In genomic region chr15:41945701-41946100, GRCh38 we compare ENCODE assay signal across 24 cellular contexts. TPM values are rescaled to one million over a fixed set of nuclear protein-coding genes. Genes with fewer than 3 reads are reported as not detected.
DNase-seq lines count a peak whose midpoint lies in the region; ATAC-seq, FAIRE-seq and TF ChIP-seq lines count a peak whose summit lies in the region.
"Had no signal": no experiment of that assay in that cellular context is flagged by ENCODE, and none has a peak within 500 bp of the region (broad histone marks: within the 10 kb centered on the region; RNA-seq: fewer than 3 reads in every experiment).

No MANE protein-coding gene starts in this region.

- H2BK20ac ChIP-seq in IMR-90 (ENCODE audit: low read depth, low read length), result peak overlapping the region; percentile 98

- no peaks in the 10 kb centered on the region for H3K27me3 ChIP-seq in IMR-90 (ENCODE audit: control insufficient read depth, insufficient read depth, low read length)
- no peaks in the 10 kb centered on the region for H3K27me3 ChIP-seq in astrocyte (ENCODE audit: insufficient read depth, low read length)
- H3K27me3 ChIP-seq in right cardiac atrium (ENCODE audit: control insufficient read depth, insufficient read depth), result no peaks in the 10 kb centered on the region
- H3K27me3 ChIP-seq in suprapubic skin, result no peaks in the 10 kb centered on the region
- H3K27me3 ChIP-seq in uterus, result no peaks in the 10 kb centered on the region
- H3K27me3 ChIP-seq: sigmoid colon, transverse colon had no signal

- H4K20me1 ChIP-seq in IMR-90 (ENCODE audit: insufficient read depth, low read length), result no peaks in the 10 kb centered on the region
- no peaks in the 10 kb centered on the region for H4K20me1 ChIP-seq in astrocyte (ENCODE audit: insufficient read depth, low read length)

- peak overlapping the region; percentile 93 for H3K4ac ChIP-seq in IMR-90 (ENCODE audit: low read depth, low read length)

- H3K23ac ChIP-seq in IMR-90 (ENCODE audit: low read depth, low read length), result peak overlapping the region; percentile 78

- H3K9me1 ChIP-seq in IMR-90 (ENCODE audit: insufficient read depth, low read length), result peaks cover 50% of the 10 kb centered on the region

- TF ChIP-seq POLR2A in IMR-90 (IDR thresholded peaks at IDR 0.05; ENCODE audit: low read depth, low read length) (no peak), suprapubic skin (IDR thresholded peaks at IDR 0.05) (no peak), uterus (IDR thresholded peaks at IDR 0.05) (no peak)

- peak overlapping the region; percentile 79 for H2BK5ac ChIP-seq in IMR-90 (ENCODE audit: low read depth, low read length, poor library complexity, severe bottlenecking)

- H3K27me3 Mint-ChIP-seq in astrocyte (ENCODE audit: low read depth, unreplicated experiment), result no peaks in the 10 kb centered on the region
- H3K27me3 Mint-ChIP-seq: activated CD4-positive, alpha-beta T cell treated with anti-CD3 and anti-CD28 coated beads, Interleukin-2, amount 10 ng/mL, durations not matched to agents 24 days and 14 days; activated CD8-positive, alpha-beta memory T cell treated with anti-CD3 and anti-CD28 coated beads, Interleukin-2, amount 10 ng/mL, durations not matched to agents 7 days and 5 days; memory B cell; stimulated activated naive B cell treated with anti-CD40 and anti-IgM and Interleukin-4, amounts not matched to agents 10 μg/mL and 1 μg/mL and 100 μg/mL, for 72 hours; T-cell had no signal

- H2AK9ac ChIP-seq in IMR-90 (replicated peaks; ENCODE audit: low read depth, low read length, poor library complexity), result peak overlapping the region; percentile 67

- H4K5ac ChIP-seq in IMR-90 (ENCODE audit: low read depth, low read length), result no peak overlapping the region

- 80% methylated on average over 9 of the region's 12 CpGs; no CpG with 5 or more reads in 1 of the 2 experiments for WGBS in IMR-90 (ENCODE audit: extremely low coverage in 2 of 2, insufficient read length in 1 of 2), 2 experiments
- 56% methylated on average over 12 of the region's 12 CpGs for WGBS in right cardiac atrium
- WGBS in suprapubic skin, result 85% methylated on average over 12 of the region's 12 CpGs

- peaks cover 83% of the 10 kb centered on the region for H3K4me1 Mint-ChIP-seq in astrocyte (ENCODE audit: low read depth, unreplicated experiment)
- H3K4me1 Mint-ChIP-seq: memory B cell had no signal

- H3K4me2 ChIP-seq in IMR-90 (ENCODE audit: low read depth, low read length), result no peak overlapping the region
- H3K4me2 ChIP-seq in astrocyte (ENCODE audit: low read length), result peak overlapping the region; percentile 76

- H3K4me1 ChIP-seq in IMR-90 (ENCODE audit: control insufficient read depth, insufficient read depth, low read length) (peaks cover 51% of the 10 kb centered on the region), astrocyte (ENCODE audit: insufficient read depth, low read length) (peaks cover 57% of the 10 kb centered on the region), right cardiac atrium (ENCODE audit: control insufficient read depth, insufficient read depth, low read length) (peaks cover 31% of the 10 kb centered on the region), suprapubic skin (peaks cover 55% of the 10 kb centered on the region), uterus (peaks cover 0 to 13% of the 10 kb centered on the region in 2 donors)

- H2AFZ ChIP-seq in IMR-90 (replicated peaks; ENCODE audit: low read length, poor library complexity) (no peak overlapping the region), astrocyte (ENCODE audit: low read depth, low read length) (no peak overlapping the region)
- H2AFZ ChIP-seq: parathyroid adenoma had no signal

- H3K4me3 ChIP-seq in IMR-90 (ENCODE audit: insufficient read depth, low read depth, low read length) (no peak overlapping the region), astrocyte (ENCODE audit: insufficient read depth, low read depth, low read length) (no peak overlapping the region), right cardiac atrium (ENCODE audit: low read length) (no peak overlapping the region), suprapubic skin (no peak overlapping the region), uterus (no peak overlapping the region)
- H3K4me3 ChIP-seq: sigmoid colon, transverse colon had no signal

- H3K36me3 Mint-ChIP-seq in astrocyte (ENCODE audit: low read depth, unreplicated experiment), result peaks cover 7% of the 10 kb centered on the region
- H3K36me3 Mint-ChIP-seq: natural killer cell had no signal

- H3K56ac ChIP-seq in IMR-90 (ENCODE audit: extremely low read depth, insufficient read depth, low read length), result no peak overlapping the region

- H3K9me3 ChIP-seq in IMR-90 (ENCODE audit: control insufficient read depth, insufficient read depth, low read length) (no peaks in the 10 kb centered on the region), astrocyte (ENCODE audit: insufficient read depth, low read depth, low read length) (no peaks in the 10 kb centered on the region), right cardiac atrium (ENCODE audit: control insufficient read depth, low read length) (no peaks in the 10 kb centered on the region), suprapubic skin (no peaks in the 10 kb centered on the region), uterus (no peaks in the 10 kb centered on the region)
- H3K9me3 ChIP-seq: sigmoid colon, transverse colon had no signal

- H3K9ac ChIP-seq in IMR-90 (ENCODE audit: low read depth, low read length) (no peak overlapping the region), astrocyte (ENCODE audit: low read length) (peak overlapping the region; percentile 68)
- H3K9ac ChIP-seq: parathyroid adenoma had no signal

- DNase-seq in IMR-90 (no peak), astrocyte (ENCODE audit: low read depth) (no peak), right cardiac atrium (peak in 1 of 3 donors; percentile 59), suprapubic skin (ENCODE audit: low spot score in 2 of 2) (peak; percentile 37 to 49), DMS153 (lab: John Stamatoyannopoulos, UW) (no peak), uterus (no peak), NCI-H2029 (lab: John Stamatoyannopoulos, UW) (no peak)
- DNase-seq: activated CD4-positive, alpha-beta T cell treated with anti-CD3 and anti-CD28 coated beads, Interleukin-2, amount 10 ng/mL, durations not matched to agents 24 days and 14 days; activated CD8-positive, alpha-beta memory T cell treated with anti-CD3 and anti-CD28 coated beads, Interleukin-2, amount 10 ng/mL, durations not matched to agents 7 days and 5 days; cortex of kidney; DMS79 treated with DMSO at 0.1 percent for 48 hours; natural killer cell; NCI-H1417; NCI-H526; SHP77 treated with DMSO at 0.1 percent for 48 hours; sigmoid colon; stimulated activated naive B cell treated with anti-CD40 and anti-IgM and Interleukin-4, amounts not matched to agents 10 μg/mL and 1 μg/mL and 100 μg/mL, for 72 hours; T-cell; transverse colon had no signal

- ATAC-seq in IMR-90 (ENCODE audit: low read depth), result no peak
- ATAC-seq in right cardiac atrium, result peak; percentile 20 to 27
- ATAC-seq in GM21360 (IDR thresholded peaks at IDR 0.05; ENCODE audit: unreplicated experiment), result no peak
- ATAC-seq: activated CD8-positive, alpha-beta memory T cell treated with anti-CD3 and anti-CD28 coated beads, Interleukin-2, amount 10 ng/mL, durations not matched to agents 7 days and 5 days; stimulated activated naive B cell treated with anti-CD40 and anti-IgM and Interleukin-4, amounts not matched to agents 10 μg/mL and 1 μg/mL and 100 μg/mL, for 72 hours; T-cell had no signal

- no peak overlapping the region for H3K18ac ChIP-seq in IMR-90 (ENCODE audit: low read depth, low read length)

- TF ChIP-seq CTCF in IMR-90 (conservative IDR thresholded peaks at IDR 0.05; ENCODE audit: low read depth, low read length) (no peak), astrocyte (IDR thresholded peaks at IDR 0.05; ENCODE audit: insufficient read depth, low read depth, low read length) (no peak), suprapubic skin (IDR thresholded peaks at IDR 0.05) (no peak), uterus (IDR thresholded peaks at IDR 0.05) (no peak)

- H3K27ac ChIP-seq in IMR-90 (ENCODE audit: insufficient read depth, low read length), result no peak overlapping the region
- H3K27ac ChIP-seq in astrocyte (ENCODE audit: low read depth, low read length), result peak overlapping the region; percentile 91
- peak overlapping the region; percentile 74 for H3K27ac ChIP-seq in right cardiac atrium (ENCODE audit: low read length)
- no peak overlapping the region for H3K27ac ChIP-seq in suprapubic skin
- peak overlapping the region in 1 of 2 donors; percentile 7 for H3K27ac ChIP-seq in uterus
- H3K27ac ChIP-seq: parathyroid adenoma had no signal

- no peak for TF ChIP-seq EP300 in suprapubic skin (IDR thresholded peaks at IDR 0.05)

- no TSS peak for BruUV-seq in IMR-90 (replicated peaks; lab: Mats Ljungman, UMichigan)

- no peak overlapping the region for H3K4me3 Mint-ChIP-seq in astrocyte (ENCODE audit: unreplicated experiment)
- H3K4me3 Mint-ChIP-seq: activated CD4-positive, alpha-beta T cell treated with anti-CD3 and anti-CD28 coated beads, Interleukin-2, amount 10 ng/mL, durations not matched to agents 24 days and 14 days; activated CD8-positive, alpha-beta memory T cell treated with anti-CD3 and anti-CD28 coated beads, Interleukin-2, amount 10 ng/mL, durations not matched to agents 7 days and 5 days; memory B cell; natural killer cell; stimulated activated naive B cell treated with anti-CD40 and anti-IgM and Interleukin-4, amounts not matched to agents 10 μg/mL and 1 μg/mL and 100 μg/mL, for 72 hours; T-cell had no signal

- TF ChIP-seq RAD21 in IMR-90 (IDR thresholded peaks at IDR 0.05; ENCODE audit: low read length), result no peak

- H2AK5ac ChIP-seq in IMR-90 (ENCODE audit: low read depth, low read length), result peak overlapping the region; percentile 99

- peaks cover 49 to 85% of the 10 kb centered on the region in 2 experiments for H3K79me1 ChIP-seq in IMR-90 (ENCODE audit: low read depth in 1 of 2, low read length in 2 of 2)

- peak overlapping the region; percentile 77 for H3K14ac ChIP-seq in IMR-90 (replicated peaks; ENCODE audit: low read depth, low read length)

- H2BK15ac ChIP-seq in IMR-90 (ENCODE audit: low read depth, low read length), result peak overlapping the region; percentile 90; the same call in 2 of the 3 replicates

- intact Hi-C loops in IMR-90 (cut with micrococcal nuclease), result no loop called here
- intact Hi-C loops in right cardiac atrium (cut with DNase I), result no loop called here
- intact Hi-C loops in uterus (cut with DNase I; ENCODE audit: low total_unique reads), result no loop called here

- no peak for FAIRE-seq in astrocyte (lab: Jason Lieb, UNC)
- FAIRE-seq: islet of Langerhans had no signal

- peak overlapping the region; percentile 92 for H2BK120ac ChIP-seq in IMR-90 (ENCODE audit: low read depth, low read length)

- peaks cover 58% of the 10 kb centered on the region for H3K79me2 ChIP-seq in astrocyte (ENCODE audit: insufficient read depth, low read length)

- H3K27ac Mint-ChIP-seq in astrocyte (ENCODE audit: unreplicated experiment), result peak overlapping the region; percentile 94
- H3K27ac Mint-ChIP-seq: activated CD4-positive, alpha-beta T cell treated with anti-CD3 and anti-CD28 coated beads, Interleukin-2, amount 10 ng/mL, durations not matched to agents 24 days and 14 days; memory B cell; natural killer cell; stimulated activated naive B cell treated with anti-CD40 and anti-IgM and Interleukin-4, amounts not matched to agents 10 μg/mL and 1 μg/mL and 100 μg/mL, for 72 hours had no signal

- peak overlapping the region; percentile 38 to 93; a peak in 3 of 4 replicates for H4K8ac ChIP-seq in IMR-90 (ENCODE audit: low read depth in 2 of 2, low read length in 2 of 2)

- in situ Hi-C loops in IMR-90 (cut with MboI; ENCODE audit: low sequenced_read_pairs), result no loop called here

- peak overlapping the region; percentile 97 for H4K91ac ChIP-seq in IMR-90 (ENCODE audit: insufficient read depth, low read depth, low read length)

- no peaks in the 10 kb centered on the region for H3K9me3 Mint-ChIP-seq in astrocyte (ENCODE audit: unreplicated experiment)
- H3K9me3 Mint-ChIP-seq: activated CD4-positive, alpha-beta T cell treated with anti-CD3 and anti-CD28 coated beads, Interleukin-2, amount 10 ng/mL, durations not matched to agents 24 days and 14 days; memory B cell; natural killer cell; stimulated activated naive B cell treated with anti-CD40 and anti-IgM and Interleukin-4, amounts not matched to agents 10 μg/mL and 1 μg/mL and 100 μg/mL, for 72 hours; T-cell had no signal

- CTCF ChIA-PET in IMR-90 (lab: Yijun Ruan, JAX), result no interaction called here

- dilution Hi-C loops in IMR-90 (cut with HindIII; ENCODE audit: low sequenced_read_pairs, unreplicated experiment), result no loop called here

- no peaks in the 10 kb centered on the region for H3K36me3 ChIP-seq in IMR-90 (ENCODE audit: control insufficient read depth, insufficient read depth, low read length)
- peaks cover 6% of the 10 kb centered on the region for H3K36me3 ChIP-seq in astrocyte (ENCODE audit: insufficient read depth, low read length)
- peaks cover 7% of the 10 kb centered on the region for H3K36me3 ChIP-seq in suprapubic skin
- H3K36me3 ChIP-seq in uterus, result no peaks in the 10 kb centered on the region
- H3K36me3 ChIP-seq: sigmoid colon, transverse colon had no signal

- POLR2A ChIA-PET in IMR-90 (lab: Charles Lee; ENCODE audit: unreplicated experiment), result no interaction called here

RNA-seq across cellular contexts. Expression of gene EHD4, which starts 26.7 kb away (rescaled TPM):
- total RNA-seq in IMR-90 (2012; rRNA removed), result 26.4 and 29.0 TPM in 2 replicates
- 21.0 and 21.1 TPM in 2 replicates for polyA plus RNA-seq in IMR-90 (2012; rRNA removed)
- polyA plus RNA-seq in IMR-90 (2012; cell fraction: cytosol; rRNA removed), result 13.2 and 20.3 TPM in 2 replicates
- 10.2 and 11.2 TPM in 2 replicates for polyA plus RNA-seq in IMR-90 (2012; cell fraction: nucleus; rRNA removed; ENCODE audit: low replicate concordance)
- 46.4 and 51.4 TPM in 2 replicates for total RNA-seq in astrocyte
- 10 to 100 TPM; 31.7 to 37.4 (median 35.3) TPM for total RNA-seq in right cardiac atrium
- polyA plus RNA-seq in right cardiac atrium, result 26.3 TPM
- 10 to 100 TPM; 16.0 to 31.4 (median 20.9) TPM for total RNA-seq in suprapubic skin
- 10 to 100 TPM; 12.8 to 45.2 (median 26.1) TPM for total RNA-seq in uterus

RNA-seq across cellular contexts. Expression of gene SPTBN5, which starts 51.8 kb away (rescaled TPM):
- total RNA-seq in IMR-90 (2012; rRNA removed), result under 0.01 TPM in 2 replicates
- polyA plus RNA-seq in IMR-90 (2012; rRNA removed), result 0.37 and 0.38 TPM in 2 replicates
- polyA plus RNA-seq in IMR-90 (2012; cell fraction: cytosol; rRNA removed), result 0.10 and 0.12 TPM in 2 replicates
- 2.3 and 3.5 TPM in 2 replicates for polyA plus RNA-seq in IMR-90 (2012; cell fraction: nucleus; rRNA removed; ENCODE audit: low replicate concordance)
- 5.3 and 6.7 TPM in 2 replicates for total RNA-seq in astrocyte
- 1 to 10 TPM; 1.7 to 4.3 (median 3.8) TPM for total RNA-seq in right cardiac atrium
- 2.3 TPM for polyA plus RNA-seq in right cardiac atrium
- 1 to 10 TPM; 1.3 to 3.4 (median 2.8) TPM for total RNA-seq in suprapubic skin
- under 1 TPM in 3 of 4 donors, not detected in 1; 0.51 to 0.76 (median 0.61) TPM for total RNA-seq in uterus
- total RNA-seq: H4 had no signal

Comparison
In these comparisons a context has a peak if more than half of its experiments do, and no peak if none do; other contexts are left out.
1. ATAC-seq: peak in right cardiac atrium (2 of 2); none in IMR-90 (single experiment) and GM21360 (single experiment).
2. DNase-seq: peak in suprapubic skin (2 of 2); none in IMR-90 (single experiment), astrocyte (single experiment), DMS153 (single experiment), uterus (0 of 2) and NCI-H2029 (single experiment).
3. H3K27ac ChIP-seq: peak in astrocyte (single experiment) and right cardiac atrium (single experiment); none in IMR-90 (single experiment) and suprapubic skin (single experiment).